In genomic region chr17:80029235-80029974, GRCh38 we compare ENCODE assay signal across 1 cellular context.
TF ChIP-seq lines count a peak whose summit lies in the region.

No MANE protein-coding gene starts in this region.

TF ChIP-seq in SK-N-SH treated with all-trans-retinoic acid at 6 μM for 48 hours, 23 proteins besides CTCF, POLR2A, EP300 and RAD21 (continued from another document):
- TF ChIP-seq TSHZ2 (CRISPR knock-in tag; IDR thresholded peaks at IDR 0.05) (no peak), CSRNP3 (CRISPR knock-in tag; IDR thresholded peaks at IDR 0.05) (no peak), TOX (CRISPR knock-in tag; IDR thresholded peaks at IDR 0.05; ENCODE audit: borderline replicate concordance) (no peak), GLIS3 (CRISPR knock-in tag; IDR thresholded peaks at IDR 0.05) (no peak), ZNF70 (CRISPR knock-in tag; IDR thresholded peaks at IDR 0.05) (no peak), BACH2 (CRISPR knock-in tag; IDR thresholded peaks at IDR 0.05; ENCODE audit: borderline replicate concordance) (no peak), RARB (CRISPR knock-in tag; IDR thresholded peaks at IDR 0.05) (no peak)
